ENCODE assay signal across 17 cellular contexts in genomic region chr16:11004351-11004750, GRCh38. TPM values are rescaled to one million over a fixed set of nuclear protein-coding genes. Genes with fewer than 3 reads are reported as not detected.
DNase-seq lines count a peak whose midpoint lies in the region; ATAC-seq and TF ChIP-seq lines count a peak whose summit lies in the region.
"Had no signal": no experiment of that assay in that cellular context is flagged by ENCODE, and none has a peak within 500 bp of the region (broad histone marks: within the 10 kb centered on the region; RNA-seq: fewer than 3 reads in every experiment).

No MANE protein-coding gene starts in this region.

- no peak for DNase-seq in activated naive CD8-positive, alpha-beta T cell treated with anti-CD3 and anti-CD28 coated beads, Interleukin-2, amount 10 ng/mL, durations not matched to agents 7 days and 5 days
- DNase-seq in activated naive CD8-positive, alpha-beta T cell treated with anti-CD3 and anti-CD28 coated beads for 36 hours = no peak
- DNase-seq in astrocyte of the hippocampus (ENCODE audit: low read depth, low spot score) = peak; percentile 42
- DNase-seq in foreskin keratinocyte = no peak
- DNase-seq in SHP77 (lab: John Stamatoyannopoulos, UW) = no peak
- no peak for DNase-seq in SIG-M5 (lab: John Stamatoyannopoulos, UW)
- no peak for DNase-seq in nephron progenitor cell
- DNase-seq: activated B cell treated with CpG ODN at 0.5 μM for 24 hours; activated naive CD4-positive, alpha-beta T cell; Kasumi-1; NCI-H1930; Peyer's patch; posterior cingulate gyrus; T-helper 1 cell had no signal

- WGBS in thymus = 91% methylated on average over 4 of the region's 4 CpGs

- POLR2A ChIA-PET in activated naive CD8-positive, alpha-beta T cell treated with anti-CD3 and anti-CD28 coated beads, Interleukin-2, amount 10 ng/mL, durations not matched to agents 7 days and 5 days (lab: Charles Lee) = no interaction called here

- H3K27ac ChIP-seq in foreskin keratinocyte = peak overlapping the region; percentile 65
- H3K27ac ChIP-seq in thymus (ENCODE audit: low read depth) = peak overlapping the region; percentile 61
- H3K27ac ChIP-seq: cardiac muscle cell, HL-60 had no signal

- H3K9me3 Mint-ChIP-seq in activated naive CD8-positive, alpha-beta T cell treated with anti-CD3 and anti-CD28 coated beads, Interleukin-2, amount 10 ng/mL, durations not matched to agents 7 days and 5 days = no peaks in the 10 kb centered on the region
- no peaks in the 10 kb centered on the region for H3K9me3 Mint-ChIP-seq in activated naive CD8-positive, alpha-beta T cell treated with anti-CD3 and anti-CD28 coated beads for 36 hours
- no peaks in the 10 kb centered on the region for H3K9me3 Mint-ChIP-seq in nephron progenitor cell
- H3K9me3 Mint-ChIP-seq: activated B cell treated with CpG ODN at 0.5 μM for 24 hours had no signal

- no peak overlapping the region for H3K4me3 ChIP-seq in thymus (ENCODE audit: low read length)
- H3K4me3 ChIP-seq: cardiac muscle cell, Peyer's patch had no signal

- H3K9me3 ChIP-seq in thymus (ENCODE audit: control insufficient read depth) = no peaks in the 10 kb centered on the region
- H3K9me3 ChIP-seq: Peyer's patch had no signal

- no peak overlapping the region for H3K4me3 Mint-ChIP-seq in activated naive CD8-positive, alpha-beta T cell treated with anti-CD3 and anti-CD28 coated beads, Interleukin-2, amount 10 ng/mL, durations not matched to agents 7 days and 5 days
- no peak overlapping the region for H3K4me3 Mint-ChIP-seq in activated naive CD8-positive, alpha-beta T cell treated with anti-CD3 and anti-CD28 coated beads for 36 hours
- H3K4me3 Mint-ChIP-seq in nephron progenitor cell = no peak overlapping the region
- H3K4me3 Mint-ChIP-seq: activated B cell treated with CpG ODN at 0.5 μM for 24 hours had no signal

- peaks cover 39% of the 10 kb centered on the region for H3K36me3 ChIP-seq in thymus (ENCODE audit: control insufficient read depth, insufficient read depth)
- H3K36me3 ChIP-seq: cardiac muscle cell had no signal

- H3K36me3 Mint-ChIP-seq in activated naive CD8-positive, alpha-beta T cell treated with anti-CD3 and anti-CD28 coated beads, Interleukin-2, amount 10 ng/mL, durations not matched to agents 7 days and 5 days = peaks cover 44% of the 10 kb centered on the region
- peaks cover 14% of the 10 kb centered on the region for H3K36me3 Mint-ChIP-seq in activated naive CD8-positive, alpha-beta T cell treated with anti-CD3 and anti-CD28 coated beads for 36 hours
- H3K36me3 Mint-ChIP-seq in nephron progenitor cell (ENCODE audit: low read depth) = peaks cover 21% of the 10 kb centered on the region

- H3K27me3 ChIP-seq in foreskin keratinocyte (no peaks in the 10 kb centered on the region), thymus (ENCODE audit: control insufficient read depth, insufficient read depth) (no peaks in the 10 kb centered on the region)
- H3K27me3 ChIP-seq: cardiac muscle cell, Peyer's patch had no signal

- H3K27me3 Mint-ChIP-seq in activated naive CD8-positive, alpha-beta T cell treated with anti-CD3 and anti-CD28 coated beads, Interleukin-2, amount 10 ng/mL, durations not matched to agents 7 days and 5 days = no peaks in the 10 kb centered on the region
- H3K27me3 Mint-ChIP-seq in activated naive CD8-positive, alpha-beta T cell treated with anti-CD3 and anti-CD28 coated beads for 36 hours = no peaks in the 10 kb centered on the region
- peaks cover 5% of the 10 kb centered on the region for H3K27me3 Mint-ChIP-seq in nephron progenitor cell (ENCODE audit: low read depth, poor library complexity)
- H3K27me3 Mint-ChIP-seq: activated B cell treated with CpG ODN at 0.5 μM for 24 hours had no signal

- peaks cover 14% of the 10 kb centered on the region for H3K4me1 ChIP-seq in foreskin keratinocyte
- H3K4me1 ChIP-seq in thymus (ENCODE audit: control insufficient read depth, insufficient read depth, low read length) = no peaks in the 10 kb centered on the region
- H3K4me1 ChIP-seq: Peyer's patch had no signal

- H3K27ac Mint-ChIP-seq in activated naive CD8-positive, alpha-beta T cell treated with anti-CD3 and anti-CD28 coated beads, Interleukin-2, amount 10 ng/mL, durations not matched to agents 7 days and 5 days = peak overlapping the region; percentile 51
- no peak overlapping the region for H3K27ac Mint-ChIP-seq in activated naive CD8-positive, alpha-beta T cell treated with anti-CD3 and anti-CD28 coated beads for 36 hours
- H3K27ac Mint-ChIP-seq in nephron progenitor cell = no peak overlapping the region
- H3K27ac Mint-ChIP-seq: activated B cell treated with CpG ODN at 0.5 μM for 24 hours had no signal

- no peak for ATAC-seq in activated naive CD8-positive, alpha-beta T cell treated with anti-CD3 and anti-CD28 coated beads, Interleukin-2, amount 10 ng/mL, durations not matched to agents 7 days and 5 days (ENCODE audit: low read depth)
- ATAC-seq in foreskin keratinocyte = no peak

- TF ChIP-seq CTCF in foreskin keratinocyte (conservative IDR thresholded peaks at IDR 0.05) = no peak
- no peak for TF ChIP-seq CTCF in nephron progenitor cell (IDR thresholded peaks at IDR 0.05)

- peaks cover 24% of the 10 kb centered on the region for H3K4me1 Mint-ChIP-seq in activated naive CD8-positive, alpha-beta T cell treated with anti-CD3 and anti-CD28 coated beads, Interleukin-2, amount 10 ng/mL, durations not matched to agents 7 days and 5 days
- no peaks in the 10 kb centered on the region for H3K4me1 Mint-ChIP-seq in activated naive CD8-positive, alpha-beta T cell treated with anti-CD3 and anti-CD28 coated beads for 36 hours
- H3K4me1 Mint-ChIP-seq in nephron progenitor cell = peaks cover 10% of the 10 kb centered on the region
- H3K4me1 Mint-ChIP-seq: activated B cell treated with CpG ODN at 0.5 μM for 24 hours had no signal

RNA-seq across cellular contexts. Expression of gene CLEC16A, which starts 60.0 kb away (rescaled TPM):
- 10 to 100 TPM; 31.1 to 34.1 TPM for total RNA-seq in activated naive CD8-positive, alpha-beta T cell treated with anti-CD3 and anti-CD28 coated beads, Interleukin-2, amount 10 ng/mL, durations not matched to agents 7 days and 5 days
- 10 to 100 TPM; 20.4 to 21.3 TPM for total RNA-seq in activated naive CD8-positive, alpha-beta T cell treated with anti-CD3 and anti-CD28 coated beads for 36 hours
- total RNA-seq in foreskin keratinocyte = 21.0 and 22.0 TPM in 2 replicates
- polyA plus RNA-seq in foreskin keratinocyte (11.4 and 12.0 TPM in 2 replicates), thymus (18.8 TPM)
